Comparison of ENCODE assay signal across 9 cellular contexts in the genomic region with DNA sequence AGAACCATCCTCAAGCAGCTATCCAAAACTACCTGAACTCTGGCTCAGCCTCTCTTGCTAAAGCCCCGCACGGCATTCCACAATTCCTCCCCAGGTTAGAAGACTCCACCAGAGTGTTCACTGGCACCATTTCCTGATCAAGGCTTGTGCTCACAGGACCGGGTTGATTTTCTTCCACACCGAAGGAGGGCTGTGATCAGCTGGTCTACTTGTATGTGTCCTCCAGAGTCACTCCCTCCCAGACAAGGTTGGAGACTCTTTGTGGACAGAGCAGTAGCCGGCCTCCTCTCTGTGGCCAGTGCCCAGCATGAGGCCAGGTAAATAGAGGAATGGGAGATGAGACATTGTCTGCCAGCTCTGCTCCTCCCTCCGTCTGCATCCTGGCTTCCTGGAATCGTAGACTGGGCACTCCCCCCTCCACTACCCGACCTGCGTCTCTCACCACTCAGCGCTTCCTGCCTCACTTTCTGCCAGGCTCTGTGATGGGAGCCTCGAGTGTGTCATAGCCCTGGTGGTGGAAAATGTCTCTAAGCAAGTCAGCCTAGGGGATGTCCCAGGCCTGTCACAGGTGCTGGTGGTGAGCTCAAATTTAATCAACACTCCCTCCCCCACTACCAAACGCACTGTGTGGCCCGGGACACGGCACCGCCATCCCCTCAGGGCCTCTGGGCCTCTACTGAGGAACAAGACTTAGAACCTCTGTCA. TPM values are rescaled to one million over a fixed set of nuclear protein-coding genes. Genes with fewer than 3 reads are reported as not detected.
A peak's percentile ranks its signal among the peaks of the same experiment; 100 is the strongest.
DNase-seq lines count a peak whose midpoint lies in the region; ATAC-seq and TF ChIP-seq lines count a peak whose summit lies in the region.
"Had no signal": no experiment of that assay in that cellular context is flagged by ENCODE, and none has a peak within 500 bp of the region (broad histone marks: within the 10 kb centered on the region; RNA-seq: fewer than 3 reads in every experiment).

No MANE protein-coding gene starts in this region.

- H3K27me3 Mint-ChIP-seq in stimulated activated naive B cell treated with anti-CD40 and anti-IgM and Interleukin-4, amounts not matched to agents 10 μg/mL and 1 μg/mL and 100 μg/mL, for 72 hours, result peaks cover 0 to 5% of the 10 kb centered on the region in 2 donors

- no TSS peak for BruUV-seq in PC-3 (replicated peaks; lab: Mats Ljungman, UMichigan)

- H3K79me2 ChIP-seq in PC-3 (ENCODE audit: low read length), result no peaks in the 10 kb centered on the region

- no peaks in the 10 kb centered on the region for H3K27me3 ChIP-seq in PC-3 (ENCODE audit: low read length)
- no peaks in the 10 kb centered on the region for H3K27me3 ChIP-seq in H7 (ENCODE audit: control insufficient read depth, insufficient read depth, low read length)

- no peak overlapping the region for H3K27ac ChIP-seq in PC-3 (ENCODE audit: low read length)
- H3K27ac ChIP-seq: thoracic aorta had no signal

- POLR2A ChIA-PET in PC-3 (lab: Charles Lee; ENCODE audit: unreplicated experiment), result no interaction called here

- H3K4me3 Mint-ChIP-seq in stimulated activated naive B cell treated with anti-CD40 and anti-IgM and Interleukin-4, amounts not matched to agents 10 μg/mL and 1 μg/mL and 100 μg/mL, for 72 hours, result peak overlapping the region; percentile 71 to 79

- H2AFZ ChIP-seq in PC-3 (ENCODE audit: low read length), result peak overlapping the region; percentile 74

- CTCF ChIA-PET in PC-3 (lab: Charles Lee), result no interaction called here

- intact Hi-C loops in PC-3 (cut with micrococcal nuclease), result no loop called here

- H3K4me3 ChIP-seq in PC-3 (ENCODE audit: low read length) (no peak overlapping the region), H7 (ENCODE audit: insufficient read depth, low read depth, low read length) (no peak overlapping the region)
- H3K4me3 ChIP-seq: thoracic aorta had no signal

- H4K20me1 ChIP-seq in PC-3 (ENCODE audit: low read length), result no peaks in the 10 kb centered on the region

- H3K36me3 Mint-ChIP-seq in stimulated activated naive B cell treated with anti-CD40 and anti-IgM and Interleukin-4, amounts not matched to agents 10 μg/mL and 1 μg/mL and 100 μg/mL, for 72 hours, result peaks cover 0 to 1% of the 10 kb centered on the region in 2 donors

- peak overlapping the region; percentile 97 for H3K27ac Mint-ChIP-seq in stimulated activated naive B cell treated with anti-CD40 and anti-IgM and Interleukin-4, amounts not matched to agents 10 μg/mL and 1 μg/mL and 100 μg/mL, for 72 hours

- ATAC-seq in GM18502 (IDR thresholded peaks at IDR 0.05; ENCODE audit: poor library complexity, unreplicated experiment) (peak; percentile 78), HG02763 (IDR thresholded peaks at IDR 0.05; ENCODE audit: unreplicated experiment) (peak; percentile 89), PC-3 (peak; percentile 69)
- peak; percentile 98 to 99 for ATAC-seq in stimulated activated naive B cell treated with anti-CD40 and anti-IgM and Interleukin-4, amounts not matched to agents 10 μg/mL and 1 μg/mL and 100 μg/mL, for 72 hours (replicated peaks)

- H3K36me3 ChIP-seq in PC-3 (ENCODE audit: low read depth, low read length) (no peaks in the 10 kb centered on the region), H7 (replicated peaks; ENCODE audit: control insufficient read depth, insufficient read depth, low read length) (no peaks in the 10 kb centered on the region)
- H3K36me3 ChIP-seq: thoracic aorta had no signal

- no peaks in the 10 kb centered on the region for H3K9me3 Mint-ChIP-seq in stimulated activated naive B cell treated with anti-CD40 and anti-IgM and Interleukin-4, amounts not matched to agents 10 μg/mL and 1 μg/mL and 100 μg/mL, for 72 hours

- peak; percentile 56 for DNase-seq in PC-3
- DNase-seq in activated T-helper 9 cell treated with anti-CD3 and anti-CD28 coated beads, Interleukin-2, amount 50 U/mL, for 16 hours (ENCODE audit: low read depth), result peak; percentile 89
- peak; percentile 82 for DNase-seq in kidney glomerular epithelial cell (lab: John Stamatoyannopoulos, UW)
- DNase-seq in stimulated activated naive B cell treated with anti-CD40 and anti-IgM and Interleukin-4, amounts not matched to agents 10 μg/mL and 1 μg/mL and 100 μg/mL, for 72 hours, result peak; percentile 90
- no peak for DNase-seq in NCI-H524 (lab: John Stamatoyannopoulos, UW)
- no peak for DNase-seq in H7

- H3K9me3 ChIP-seq in PC-3 (ENCODE audit: low read length), result no peaks in the 10 kb centered on the region
- H3K9me3 ChIP-seq: thoracic aorta had no signal

- H3K9ac ChIP-seq in PC-3 (ENCODE audit: low read length), result no peak overlapping the region

- H3K4me1 ChIP-seq in PC-3 (ENCODE audit: insufficient read depth, low read length), result peaks cover 10% of the 10 kb centered on the region

- H3K9me2 ChIP-seq in PC-3 (replicated peaks; ENCODE audit: low read length), result no peaks in the 10 kb centered on the region

- H3K4me2 ChIP-seq in PC-3 (ENCODE audit: low read length), result peak overlapping the region; percentile 48

- H3K4me1 Mint-ChIP-seq in stimulated activated naive B cell treated with anti-CD40 and anti-IgM and Interleukin-4, amounts not matched to agents 10 μg/mL and 1 μg/mL and 100 μg/mL, for 72 hours, result peaks cover 27 to 45% of the 10 kb centered on the region in 2 donors

- no peaks in the 10 kb centered on the region for H3F3A ChIP-seq in PC-3 (ENCODE audit: low read length, unreplicated experiment)

- TF ChIP-seq CTCF in PC-3 (conservative IDR thresholded peaks at IDR 0.05; ENCODE audit: low read depth, low read length), result no peak

RNA-seq across cellular contexts. Expression of gene TMPRSS6, which starts 12.5 kb away (rescaled TPM):
- 0.04 TPM in 1 of 2 replicates, not detected in the other for total RNA-seq in PC-3 (2014; rRNA removed)
- not detected in 2 replicates for total RNA-seq in H7 (2014; rRNA removed; shearing (Covaris generic))
- total RNA-seq: thoracic aorta had no signal

RNA-seq across cellular contexts. Expression of gene IL2RB, which starts 27.7 kb away (rescaled TPM):
- total RNA-seq in PC-3 (2014; rRNA removed), result not detected in 2 replicates
- total RNA-seq in H7 (2014; rRNA removed; shearing (Covaris generic)), result 0.21 and 0.41 TPM in 2 replicates

Comparison
In these comparisons a context has a peak if more than half of its experiments do, and no peak if none do; other contexts are left out.
1. DNase-seq: peak in PC-3 (single experiment), activated T-helper 9 cell treated with anti-CD3 and anti-CD28 coated beads, Interleukin-2, amount 50 U/mL, for 16 hours (single experiment), kidney glomerular epithelial cell (single experiment) and stimulated activated naive B cell treated with anti-CD40 and anti-IgM and Interleukin-4, amounts not matched to agents 10 μg/mL and 1 μg/mL and 100 μg/mL, for 72 hours (single experiment); none in NCI-H524 (0 of 2) and H7 (single experiment).
2. Peak in every context shown above with its lines, with median percentiles within 50 percentile points of each other: ATAC-seq.